Comparison of ENCODE assay signal across 1 cellular context in genomic region chr1:151720190-151720953, GRCh38.
TF ChIP-seq lines count a peak whose summit lies in the region.

No MANE protein-coding gene starts in this region.

TF ChIP-seq in HepG2, 621 proteins besides CTCF, POLR2A, EP300 and RAD21:
- no peak for TF ChIP-seq TOPORS (CRISPR knock-in tag; IDR thresholded peaks at IDR 0.05)
- TF ChIP-seq NR2F6 (IDR thresholded peaks at IDR 0.05), result no peak
- no peak for TF ChIP-seq NR2F6 (CRISPR knock-in tag; IDR thresholded peaks at IDR 0.05)
